In genomic region chr6:142897659-142898058, GRCh38 we compare ENCODE assay signal across 19 cellular contexts. TPM values are rescaled to one million over a fixed set of nuclear protein-coding genes. Genes with fewer than 3 reads are reported as not detected.
DNase-seq lines count a peak whose midpoint lies in the region; ATAC-seq and TF ChIP-seq lines count a peak whose summit lies in the region.
"Had no signal": no experiment of that assay in that cellular context is flagged by ENCODE, and none has a peak within 500 bp of the region (broad histone marks: within the 10 kb centered on the region; RNA-seq: fewer than 3 reads in every experiment).

No MANE protein-coding gene starts in this region.

- no peak for TF ChIP-seq CTCF in IMR-90 (conservative IDR thresholded peaks at IDR 0.05; ENCODE audit: low read depth, low read length)

- no TSS peak for BruUV-seq in IMR-90 (replicated peaks; lab: Mats Ljungman, UMichigan)

- H4K5ac ChIP-seq in IMR-90 (ENCODE audit: low read depth, low read length), result 0 out of 2 replicates have a peak overlapping the region, but pooled peaks have one; percentile 3

- H2AFZ ChIP-seq in IMR-90 (replicated peaks; ENCODE audit: low read length, poor library complexity) (no peak overlapping the region), mesenchymal stem cell (ENCODE audit: low read depth, low read length) (no peak overlapping the region)

- no peak overlapping the region for H2BK15ac ChIP-seq in IMR-90 (ENCODE audit: low read depth, low read length)
- no peak overlapping the region for H2BK15ac ChIP-seq in mesenchymal stem cell (ENCODE audit: low read depth, poor library complexity, severe bottlenecking)

- no peak overlapping the region for H3K56ac ChIP-seq in IMR-90 (ENCODE audit: extremely low read depth, insufficient read depth, low read length)

- no peak overlapping the region for H3K18ac ChIP-seq in IMR-90 (ENCODE audit: low read depth, low read length)
- no peak overlapping the region for H3K18ac ChIP-seq in mesenchymal stem cell (ENCODE audit: low read depth in 1 of 2, low read length in 2 of 2)

- POLR2A ChIA-PET in IMR-90 (lab: Charles Lee; ENCODE audit: unreplicated experiment), result no interaction called here

- H3K9me3 ChIP-seq in IMR-90 (ENCODE audit: control insufficient read depth, insufficient read depth, low read length), result no peaks in the 10 kb centered on the region
- H3K9me3 ChIP-seq in mesenchymal stem cell (ENCODE audit: control insufficient read depth, low read length), result no peaks in the 10 kb centered on the region
- H3K9me3 ChIP-seq: BE2C, BLaER1, Caco-2 had no signal

- H3K23ac ChIP-seq in IMR-90 (ENCODE audit: low read depth, low read length) (no peak overlapping the region), mesenchymal stem cell (ENCODE audit: low read length in 2 of 2) (no peak overlapping the region)

- no peak overlapping the region; the same call in 1 of the 2 replicates for H3K4ac ChIP-seq in IMR-90 (ENCODE audit: low read depth, low read length)
- H3K4ac ChIP-seq in mesenchymal stem cell (ENCODE audit: low read depth in 1 of 2, low read length in 2 of 2), result peak overlapping the region in 1 of 2 experiments; percentile 24

- peak overlapping the region; percentile 34 for H3K14ac ChIP-seq in IMR-90 (replicated peaks; ENCODE audit: low read depth, low read length)
- no peak overlapping the region for H3K14ac ChIP-seq in mesenchymal stem cell (ENCODE audit: low read length in 2 of 2)

- no peak overlapping the region for H2BK20ac ChIP-seq in IMR-90 (ENCODE audit: low read depth, low read length)

- dilution Hi-C loops in IMR-90 (cut with HindIII; ENCODE audit: low sequenced_read_pairs, unreplicated experiment), result no loop called here

- no peak for TF ChIP-seq POLR2A in IMR-90 (IDR thresholded peaks at IDR 0.05; ENCODE audit: low read depth, low read length)

- WGBS in IMR-90 (ENCODE audit: extremely low coverage in 2 of 2, insufficient read length in 1 of 2), 2 experiments, result 50% methylated on average over 2 of the region's 2 CpGs; no CpG with 5 or more reads in 1 of the 2 experiments
- 84% methylated on average over 2 of the region's 2 CpGs for WGBS in mesenchymal stem cell

- H4K91ac ChIP-seq in IMR-90 (ENCODE audit: insufficient read depth, low read depth, low read length) (peak overlapping the region; percentile 17; the same call in 1 of the 2 replicates), mesenchymal stem cell (ENCODE audit: low read length) (no peak overlapping the region)

- DNase-seq in ELR (ENCODE audit: low read depth) (peak; percentile 39), IMR-90 (peak; percentile 69), mesenchymal stem cell (peak; percentile 24), ecto neural progenitor cell (ENCODE audit: low spot score) (no peak), NCI-H2196 (lab: John Stamatoyannopoulos, UW; ENCODE audit: unreplicated experiment) (no peak)
- DNase-seq in stimulated activated CD4-positive, alpha-beta T cell treated with anti-CD3 and anti-CD28 coated beads, Interleukin-1b, Interleukin-23, amount 100 ng/mL, for 48 hours, result no peak
- DNase-seq: 8988T; ACHN; BE2C; C1 segment of cervical spinal cord; Caco-2; Calu3; CD4-positive, CD25-positive, alpha-beta regulatory T cell; CD8-positive, alpha-beta T cell; DMS79 treated with DMSO at 0.1 percent for 48 hours; GDM1 had no signal

- H2AK5ac ChIP-seq in IMR-90 (ENCODE audit: low read depth, low read length) (peak overlapping the region; percentile 48; the same call in 1 of the 2 replicates), mesenchymal stem cell (ENCODE audit: low read length, severe bottlenecking) (no peak overlapping the region)

- peak overlapping the region; percentile 20; the same call in 1 of the 2 replicates for H3K4me2 ChIP-seq in IMR-90 (ENCODE audit: low read depth, low read length)
- no peak overlapping the region for H3K4me2 ChIP-seq in mesenchymal stem cell (ENCODE audit: low read length, poor library complexity, severe bottlenecking)
- H3K4me2 ChIP-seq: BLaER1 had no signal

- TF ChIP-seq RAD21 in IMR-90 (IDR thresholded peaks at IDR 0.05; ENCODE audit: low read length), result no peak

- H3K27ac ChIP-seq in IMR-90 (ENCODE audit: insufficient read depth, low read length) (no peak overlapping the region), mesenchymal stem cell (ENCODE audit: low read length, poor library complexity, severe bottlenecking) (no peak overlapping the region)
- H3K27ac ChIP-seq: BLaER1 had no signal

- no peaks in the 10 kb centered on the region for H3K27me3 ChIP-seq in IMR-90 (ENCODE audit: control insufficient read depth, insufficient read depth, low read length)
- H3K27me3 ChIP-seq in mesenchymal stem cell (ENCODE audit: control insufficient read depth in 1 of 2, insufficient read depth in 1 of 2, low read length in 2 of 2), result no peaks in the 10 kb centered on the region
- H3K27me3 ChIP-seq: BLaER1 had no signal

- peaks cover 11% of the 10 kb centered on the region; the same call in 1 of the 2 replicates for H4K20me1 ChIP-seq in IMR-90 (ENCODE audit: insufficient read depth, low read length)

- H3K9me1 ChIP-seq in IMR-90 (ENCODE audit: insufficient read depth, low read length), result peaks cover 15% of the 10 kb centered on the region

- peak overlapping the region in 1 of 2 experiments; percentile 28 for H2BK12ac ChIP-seq in mesenchymal stem cell (ENCODE audit: low read length in 2 of 2)

- H3K4me3 ChIP-seq in IMR-90 (ENCODE audit: insufficient read depth, low read depth, low read length), result no peak overlapping the region
- H3K4me3 ChIP-seq in mesenchymal stem cell (ENCODE audit: insufficient read depth in 1 of 2, low read depth in 1 of 2, low read length in 2 of 2), result no peak overlapping the region
- H3K4me3 ChIP-seq: BLaER1, GM12878 had no signal

- H3K79me1 ChIP-seq in IMR-90 (ENCODE audit: low read depth in 1 of 2, low read length in 2 of 2), result peaks cover 40 to 65% of the 10 kb centered on the region in 2 experiments
- peaks cover 15% of the 10 kb centered on the region for H3K79me1 ChIP-seq in mesenchymal stem cell (replicated peaks; ENCODE audit: low read length, poor library complexity, severe bottlenecking)

- H4K8ac ChIP-seq in IMR-90 (ENCODE audit: low read depth in 2 of 2, low read length in 2 of 2) (no peak overlapping the region; a peak in 1 of 4 replicates), mesenchymal stem cell (ENCODE audit: low read length) (no peak overlapping the region)

- H3K9ac ChIP-seq in IMR-90 (ENCODE audit: low read depth, low read length) (no peak overlapping the region), mesenchymal stem cell (ENCODE audit: low read length) (no peak overlapping the region)
- H3K9ac ChIP-seq: BLaER1 had no signal

- intact Hi-C loops in IMR-90 (cut with micrococcal nuclease), result no loop called here

- H3K36me3 ChIP-seq in IMR-90 (ENCODE audit: control insufficient read depth, insufficient read depth, low read length) (no peaks in the 10 kb centered on the region), mesenchymal stem cell (ENCODE audit: control insufficient read depth in 1 of 2, insufficient read depth in 2 of 2, low read depth in 1 of 2, low read length in 2 of 2) (no peaks in the 10 kb centered on the region)
- H3K36me3 ChIP-seq: BE2C had no signal

- in situ Hi-C loops in IMR-90 (cut with MboI; ENCODE audit: low sequenced_read_pairs), result no loop called here

- ATAC-seq in IMR-90 (ENCODE audit: low read depth) (peak; percentile 74), HG03196 (IDR thresholded peaks at IDR 0.05; ENCODE audit: unreplicated experiment) (no peak)
- ATAC-seq: CD8-positive, alpha-beta T cell; GM12878 had no signal

- H2BK120ac ChIP-seq in IMR-90 (ENCODE audit: low read depth, low read length) (no peak overlapping the region), mesenchymal stem cell (ENCODE audit: low read depth, low read length) (no peak overlapping the region)

- H2BK5ac ChIP-seq in IMR-90 (ENCODE audit: low read depth, low read length, poor library complexity, severe bottlenecking), result no peak overlapping the region
- no peak overlapping the region for H2BK5ac ChIP-seq in mesenchymal stem cell (ENCODE audit: low read depth, low read length, poor library complexity, severe bottlenecking)

- CTCF ChIA-PET in IMR-90 (lab: Yijun Ruan, JAX), result interaction anchor here (0.7 kb wide), 1 partner anchor 12 kb away, joined by 3 read pairs; no protein-coding TSS in a partner anchor

- H2AK9ac ChIP-seq in IMR-90 (replicated peaks; ENCODE audit: low read depth, low read length, poor library complexity), result no peak overlapping the region

- peaks cover 23% of the 10 kb centered on the region for H3K4me1 ChIP-seq in IMR-90 (ENCODE audit: control insufficient read depth, insufficient read depth, low read length)
- H3K4me1 ChIP-seq in mesenchymal stem cell (ENCODE audit: control insufficient read depth, insufficient read depth, low read depth, low read length), result peaks cover 4% of the 10 kb centered on the region
- H3K4me1 ChIP-seq: BE2C, Caco-2 had no signal

TF ChIP-seq in IMR-90, 13 proteins besides CTCF, POLR2A, EP300 and RAD21:
- TF ChIP-seq RFX5 (IDR thresholded peaks at IDR 0.05; ENCODE audit: low read depth, low read length) (no peak), MAZ (IDR thresholded peaks at IDR 0.05; ENCODE audit: borderline replicate concordance, low read depth, low read length) (no peak), CEBPB (IDR thresholded peaks at IDR 0.05; ENCODE audit: low read depth, low read length) (peak; percentile 55; the same call in 1 of the 2 replicates)

RNA-seq across cellular contexts. Expression of gene HIVEP2, which starts 47.3 kb away (rescaled TPM):
- total RNA-seq in IMR-90 (2012; rRNA removed), result 11.1 and 11.3 TPM in 2 replicates
- polyA plus RNA-seq in IMR-90 (2012; rRNA removed), result 4.2 and 4.3 TPM in 2 replicates
- 1.4 and 1.5 TPM in 2 replicates for polyA plus RNA-seq in IMR-90 (2012; cell fraction: cytosol; rRNA removed)
- polyA plus RNA-seq in IMR-90 (2012; cell fraction: nucleus; rRNA removed; ENCODE audit: low replicate concordance), result 2.9 and 6.6 TPM in 2 replicates
- polyA plus RNA-seq in mesenchymal stem cell (2013, experiment 1 of 2), result 8.5 TPM
- 8.1 TPM for polyA plus RNA-seq in mesenchymal stem cell (2013, experiment 2 of 2)

Comparison
In these comparisons a context has a peak if more than half of its experiments do, and no peak if none do; other contexts are left out.
1. DNase-seq: peak in ELR (single experiment), IMR-90 (single experiment) and mesenchymal stem cell (single experiment); none in stimulated activated CD4-positive, alpha-beta T cell treated with anti-CD3 and anti-CD28 coated beads, Interleukin-1b, Interleukin-23, amount 100 ng/mL, for 48 hours (single experiment), ecto neural progenitor cell (single experiment) and NCI-H2196 (single experiment).